Comparison of ENCODE assay signal across 11 cellular contexts in the genomic region with DNA sequence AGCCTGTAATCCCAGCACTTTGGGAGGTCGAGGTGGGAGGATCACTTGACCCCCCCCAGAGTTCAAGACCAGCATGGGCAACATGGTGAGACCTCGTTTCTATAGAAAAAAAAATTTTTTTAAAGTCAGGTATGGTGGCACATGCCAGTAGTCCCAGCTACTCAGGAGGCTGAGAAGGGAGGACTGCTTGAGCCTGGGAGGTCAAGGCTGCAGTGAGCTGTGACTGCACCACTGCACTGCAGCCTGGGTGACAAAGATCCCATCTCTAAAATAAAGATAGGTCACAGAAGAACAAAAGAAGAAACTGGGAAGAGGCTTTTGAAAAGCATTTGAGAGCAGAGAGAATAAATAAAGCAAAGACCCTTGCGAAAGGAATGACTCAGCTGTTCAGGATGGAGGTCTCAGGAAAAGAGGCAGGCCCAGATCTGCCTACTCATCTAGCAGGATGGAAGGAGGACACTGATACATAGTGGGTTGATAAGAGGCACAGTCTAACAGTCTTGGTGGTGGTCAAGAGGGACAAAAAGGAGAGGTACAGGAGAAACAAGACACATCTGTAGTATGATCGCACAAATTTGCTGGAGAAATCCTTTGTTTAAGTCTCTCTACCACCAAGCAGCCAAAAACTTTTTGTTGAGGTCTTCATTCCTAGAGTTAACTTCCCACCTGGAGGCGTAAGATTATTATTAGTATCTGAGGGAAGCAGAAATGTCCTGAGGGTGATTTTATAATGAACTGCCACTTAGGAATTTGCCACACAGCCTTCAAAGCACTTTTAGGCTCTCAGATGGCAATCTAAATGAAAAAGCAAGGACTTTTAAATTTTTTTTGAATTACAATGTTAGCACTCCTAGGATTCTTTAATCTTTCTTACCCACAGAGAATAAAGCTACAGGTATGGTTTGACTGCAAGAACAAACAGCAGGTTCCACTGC. TPM values are rescaled to one million over a fixed set of nuclear protein-coding genes. Genes with fewer than 3 reads are reported as not detected.
DNase-seq lines count a peak whose midpoint lies in the region; ATAC-seq and TF ChIP-seq lines count a peak whose summit lies in the region.
"Had no signal": no experiment of that assay in that cellular context is flagged by ENCODE, and none has a peak within 500 bp of the region (broad histone marks: within the 10 kb centered on the region; RNA-seq: fewer than 3 reads in every experiment).

No MANE protein-coding gene starts in this region.

- no peak overlapping the region for H3K9ac ChIP-seq in trophoblast cell (ENCODE audit: low read length)

- no peak overlapping the region for H3K4me2 ChIP-seq in trophoblast cell (ENCODE audit: low read length)

- no peak overlapping the region for H2BK5ac ChIP-seq in trophoblast cell (ENCODE audit: low read depth, low read length, poor library complexity)

- POLR2A ChIA-PET in activated CD8-positive, alpha-beta T cell treated with anti-CD3 and anti-CD28 coated beads, Interleukin-2, amount 10 ng/mL, durations not matched to agents 7 days and 5 days (lab: Charles Lee): no interaction called here
- POLR2A ChIA-PET in activated CD8-positive, alpha-beta T cell treated with anti-CD3 and anti-CD28 coated beads for 36 hours (lab: Charles Lee): interaction anchor here (0.8 to 0.9 kb wide), 2 partner anchors 16 to 23 kb away, joined by 3 to 4 read pairs; no protein-coding TSS in a partner anchor
- POLR2A ChIA-PET in RWPE1 (lab: Yijun Ruan, JAX; ENCODE audit: low non-redundant PET): no interaction called here

- H3K18ac ChIP-seq in trophoblast cell (ENCODE audit: low read length): no peak overlapping the region

- no peak for DNase-seq in activated CD8-positive, alpha-beta T cell treated with anti-CD3 and anti-CD28 coated beads, Interleukin-2, amount 10 ng/mL, durations not matched to agents 7 days and 5 days
- no peak for DNase-seq in activated CD8-positive, alpha-beta T cell treated with anti-CD3 and anti-CD28 coated beads for 36 hours
- no peak for DNase-seq in RWPE1 (ENCODE audit: low spot score)
- DNase-seq in endothelial cell (ENCODE audit: low spot score): no peak
- DNase-seq in trophoblast cell: peak; percentile 37 to 74
- no peak for DNase-seq in effector memory CD4-positive, alpha-beta T cell
- DNase-seq in ACHN: no peak
- no peak for DNase-seq in Right ventricle myocardium inferior (ENCODE audit: missing footprints)
- DNase-seq: nucleus accumbens, upper lobe of left lung had no signal

- no peaks in the 10 kb centered on the region for H3K27me3 Mint-ChIP-seq in activated CD8-positive, alpha-beta T cell treated with anti-CD3 and anti-CD28 coated beads, Interleukin-2, amount 10 ng/mL, durations not matched to agents 7 days and 5 days (ENCODE audit: low read depth)
- no peaks in the 10 kb centered on the region for H3K27me3 Mint-ChIP-seq in activated CD8-positive, alpha-beta T cell treated with anti-CD3 and anti-CD28 coated beads for 36 hours
- H3K27me3 Mint-ChIP-seq in endothelial cell (ENCODE audit: unreplicated experiment): peaks cover 2% of the 10 kb centered on the region

- H3K4me3 Mint-ChIP-seq in activated CD8-positive, alpha-beta T cell treated with anti-CD3 and anti-CD28 coated beads, Interleukin-2, amount 10 ng/mL, durations not matched to agents 7 days and 5 days: no peak overlapping the region
- H3K4me3 Mint-ChIP-seq in activated CD8-positive, alpha-beta T cell treated with anti-CD3 and anti-CD28 coated beads for 36 hours: no peak overlapping the region
- H3K4me3 Mint-ChIP-seq in endothelial cell (ENCODE audit: unreplicated experiment): peak overlapping the region; percentile 52
- H3K4me3 Mint-ChIP-seq: T-helper 1 cell treated with Interleukin-12 subunit alpha and Interleukin-12 subunit beta and Interleukin-4 antibody, amounts not matched to agents 30 μg/mL and 1 μg/mL, for 36 hours had no signal

- no peak overlapping the region for H3K4ac ChIP-seq in trophoblast cell (ENCODE audit: low read depth, low read length)

- H3K9me3 Mint-ChIP-seq in activated CD8-positive, alpha-beta T cell treated with anti-CD3 and anti-CD28 coated beads, Interleukin-2, amount 10 ng/mL, durations not matched to agents 7 days and 5 days (ENCODE audit: insufficient read depth): no peaks in the 10 kb centered on the region
- no peaks in the 10 kb centered on the region for H3K9me3 Mint-ChIP-seq in activated CD8-positive, alpha-beta T cell treated with anti-CD3 and anti-CD28 coated beads for 36 hours
- H3K9me3 Mint-ChIP-seq in endothelial cell (ENCODE audit: unreplicated experiment): no peaks in the 10 kb centered on the region
- H3K9me3 Mint-ChIP-seq: T-helper 1 cell treated with Interleukin-12 subunit alpha and Interleukin-12 subunit beta and Interleukin-4 antibody, amounts not matched to agents 30 μg/mL and 1 μg/mL, for 36 hours had no signal

- CTCF ChIA-PET in activated CD8-positive, alpha-beta T cell treated with anti-CD3 and anti-CD28 coated beads, Interleukin-2, amount 10 ng/mL, durations not matched to agents 7 days and 5 days (lab: Charles Lee): interaction anchor here (1.6 kb wide), 1 partner anchor 23 kb away, joined by 5 read pairs; no protein-coding TSS in a partner anchor
- CTCF ChIA-PET in activated CD8-positive, alpha-beta T cell treated with anti-CD3 and anti-CD28 coated beads for 36 hours (lab: Charles Lee): interaction anchor here (0.9 to 1.6 kb wide), 3 partner anchors 10 to 153 kb away, joined by 3 to 5 read pairs (median 3); no protein-coding TSS in a partner anchor
- CTCF ChIA-PET in RWPE1 (lab: Yijun Ruan, JAX): interaction anchor here (0.6 to 1.2 kb wide), 2 partner anchors 15 to 37 kb away, joined by 3 read pairs; a partner anchor contains a TSS

- H4K8ac ChIP-seq in trophoblast cell (ENCODE audit: low read depth, low read length): no peak overlapping the region

- peak overlapping the region; percentile 66 for H3K27ac Mint-ChIP-seq in activated CD8-positive, alpha-beta T cell treated with anti-CD3 and anti-CD28 coated beads, Interleukin-2, amount 10 ng/mL, durations not matched to agents 7 days and 5 days
- no peak overlapping the region for H3K27ac Mint-ChIP-seq in activated CD8-positive, alpha-beta T cell treated with anti-CD3 and anti-CD28 coated beads for 36 hours
- H3K27ac Mint-ChIP-seq in endothelial cell (ENCODE audit: unreplicated experiment): peak overlapping the region; percentile 15
- H3K27ac Mint-ChIP-seq: T-helper 1 cell treated with Interleukin-12 subunit alpha and Interleukin-12 subunit beta and Interleukin-4 antibody, amounts not matched to agents 30 μg/mL and 1 μg/mL, for 36 hours had no signal

- no CpG with 5 or more reads among the region's 5 CpGs for WGBS in trophoblast cell (ENCODE audit: extremely low coverage, insufficient coverage, insufficient read length)

- H3K36me3 Mint-ChIP-seq in activated CD8-positive, alpha-beta T cell treated with anti-CD3 and anti-CD28 coated beads, Interleukin-2, amount 10 ng/mL, durations not matched to agents 7 days and 5 days (ENCODE audit: low read depth): peaks cover 42% of the 10 kb centered on the region
- H3K36me3 Mint-ChIP-seq in activated CD8-positive, alpha-beta T cell treated with anti-CD3 and anti-CD28 coated beads for 36 hours (ENCODE audit: low read depth): peaks cover 47% of the 10 kb centered on the region
- H3K36me3 Mint-ChIP-seq in endothelial cell (ENCODE audit: low read depth, unreplicated experiment): peaks cover 37% of the 10 kb centered on the region

- H4K12ac ChIP-seq in trophoblast cell (ENCODE audit: low read depth, low read length): no peak overlapping the region

- H3K4me1 Mint-ChIP-seq in activated CD8-positive, alpha-beta T cell treated with anti-CD3 and anti-CD28 coated beads, Interleukin-2, amount 10 ng/mL, durations not matched to agents 7 days and 5 days (ENCODE audit: low read depth): peaks cover 21% of the 10 kb centered on the region
- H3K4me1 Mint-ChIP-seq in activated CD8-positive, alpha-beta T cell treated with anti-CD3 and anti-CD28 coated beads for 36 hours (ENCODE audit: low read depth): peaks cover 25% of the 10 kb centered on the region
- H3K4me1 Mint-ChIP-seq in endothelial cell (ENCODE audit: unreplicated experiment): peaks cover 6% of the 10 kb centered on the region

- H3K79me2 ChIP-seq in trophoblast cell (ENCODE audit: control insufficient read depth, insufficient read depth, low read length, poor library complexity): no peaks in the 10 kb centered on the region

- H3K9me3 ChIP-seq in trophoblast cell (ENCODE audit: insufficient read depth, low read depth, low read length): no peaks in the 10 kb centered on the region
- H3K9me3 ChIP-seq in effector memory CD4-positive, alpha-beta T cell (ENCODE audit: control insufficient read depth, low read length): no peaks in the 10 kb centered on the region
- H3K9me3 ChIP-seq: upper lobe of left lung had no signal

- H3K23ac ChIP-seq in trophoblast cell (ENCODE audit: low read length): no peak overlapping the region

- H2BK12ac ChIP-seq in trophoblast cell (ENCODE audit: low read length): no peak overlapping the region

- no peak for TF ChIP-seq CTCF in activated CD8-positive, alpha-beta T cell treated with anti-CD3 and anti-CD28 coated beads for 36 hours (IDR thresholded peaks at IDR 0.05)
- TF ChIP-seq CTCF in RWPE1 (conservative IDR thresholded peaks at IDR 0.05; ENCODE audit: low read depth) (no peak), endothelial cell (IDR thresholded peaks at IDR 0.05; ENCODE audit: unreplicated experiment) (no peak)

- H3K14ac ChIP-seq in trophoblast cell (ENCODE audit: low read length): no peak overlapping the region

- no peak overlapping the region for H4K91ac ChIP-seq in trophoblast cell (ENCODE audit: low read depth, low read length)

- peak overlapping the region; percentile 61 for H3K27ac ChIP-seq in RWPE1
- H3K27ac ChIP-seq in trophoblast cell (ENCODE audit: low read depth, low read length): no peak overlapping the region
- H3K27ac ChIP-seq in effector memory CD4-positive, alpha-beta T cell (ENCODE audit: insufficient read depth, low read length, poor library complexity, severe bottlenecking): no peak overlapping the region
- H3K27ac ChIP-seq: upper lobe of left lung had no signal

- in situ Hi-C loops in ACHN (cut with HindIII; ENCODE audit: low pct_ligation_motif_present, low pct_unique_long_range_greater_than_20kb, low sequenced_read_pairs): no loop called here

- H2BK120ac ChIP-seq in trophoblast cell (ENCODE audit: insufficient read depth, low read length, poor library complexity): no peak overlapping the region

- no peak overlapping the region for H3K4me3 ChIP-seq in trophoblast cell (ENCODE audit: low read depth, low read length)
- H3K4me3 ChIP-seq in effector memory CD4-positive, alpha-beta T cell (ENCODE audit: insufficient read depth, low read depth, low read length, poor library complexity, severe bottlenecking): no peak overlapping the region
- H3K4me3 ChIP-seq: upper lobe of left lung had no signal

- H3K4me1 ChIP-seq in trophoblast cell (ENCODE audit: control insufficient read depth in 1 of 2, insufficient read depth in 2 of 2, low read length in 2 of 2): peaks cover 0 to 7% of the 10 kb centered on the region in 2 experiments
- no peaks in the 10 kb centered on the region for H3K4me1 ChIP-seq in effector memory CD4-positive, alpha-beta T cell (ENCODE audit: control insufficient read depth, insufficient read depth, low read length, poor library complexity, severe bottlenecking)
- H3K4me1 ChIP-seq: upper lobe of left lung had no signal

- no peak overlapping the region for H2AFZ ChIP-seq in trophoblast cell (ENCODE audit: insufficient read depth, low read length, poor library complexity)

- no peak for ATAC-seq in activated CD8-positive, alpha-beta T cell treated with anti-CD3 and anti-CD28 coated beads, Interleukin-2, amount 10 ng/mL, durations not matched to agents 7 days and 5 days
- no peak for ATAC-seq in activated CD8-positive, alpha-beta T cell treated with anti-CD3 and anti-CD28 coated beads for 36 hours
- no peak for ATAC-seq in Right ventricle myocardium inferior

- peaks cover 11 to 19% of the 10 kb centered on the region in 2 experiments for H3K36me3 ChIP-seq in trophoblast cell (ENCODE audit: control insufficient read depth in 1 of 2, insufficient read depth in 2 of 2, low read length in 2 of 2)
- peaks cover 47% of the 10 kb centered on the region for H3K36me3 ChIP-seq in effector memory CD4-positive, alpha-beta T cell (ENCODE audit: control insufficient read depth, insufficient read depth, low read length)

- no peaks in the 10 kb centered on the region for H3K79me1 ChIP-seq in trophoblast cell (ENCODE audit: low read length)

- no peaks in the 10 kb centered on the region for H3K27me3 ChIP-seq in trophoblast cell (ENCODE audit: insufficient read depth, low read length)
- H3K27me3 ChIP-seq in effector memory CD4-positive, alpha-beta T cell (replicated peaks; ENCODE audit: control insufficient read depth, insufficient read depth, low read length, poor library complexity, severe bottlenecking): no peaks in the 10 kb centered on the region
- H3K27me3 ChIP-seq: upper lobe of left lung had no signal

- H2AK5ac ChIP-seq in trophoblast cell (ENCODE audit: low read length): peak overlapping the region; percentile 48

- intact Hi-C loops in activated CD8-positive, alpha-beta T cell treated with anti-CD3 and anti-CD28 coated beads for 36 hours (cut with micrococcal nuclease): no loop called here
- intact Hi-C loops in Right ventricle myocardium inferior (cut with DNase I): no loop called here

RNA-seq across cellular contexts. Expression of a gene that starts 17.6 kb away (rescaled TPM):
- total RNA-seq in activated CD8-positive, alpha-beta T cell treated with anti-CD3 and anti-CD28 coated beads, Interleukin-2, amount 10 ng/mL, durations not matched to agents 7 days and 5 days: 10 to 100 TPM; 19.3 to 20.0 TPM
- 10 to 100 TPM; 14.5 to 18.2 TPM for total RNA-seq in activated CD8-positive, alpha-beta T cell treated with anti-CD3 and anti-CD28 coated beads for 36 hours
- total RNA-seq in endothelial cell (ENCODE audit: unreplicated experiment) (39.4 TPM), Right ventricle myocardium inferior (24.8 TPM)
- 23.5 and 25.5 TPM in 2 replicates for polyA plus RNA-seq in trophoblast cell (2013)

RNA-seq across cellular contexts. Expression of a gene that starts 17.7 kb away (rescaled TPM):
- total RNA-seq in activated CD8-positive, alpha-beta T cell treated with anti-CD3 and anti-CD28 coated beads, Interleukin-2, amount 10 ng/mL, durations not matched to agents 7 days and 5 days: 10 to 100 TPM; 31.5 to 38.1 TPM
- 10 to 100 TPM; 24.7 to 26.0 TPM for total RNA-seq in activated CD8-positive, alpha-beta T cell treated with anti-CD3 and anti-CD28 coated beads for 36 hours
- total RNA-seq in endothelial cell (ENCODE audit: unreplicated experiment) (29.6 TPM), Right ventricle myocardium inferior (18.9 TPM)
- 17.6 and 18.4 TPM in 2 replicates for polyA plus RNA-seq in trophoblast cell (2013)

RNA-seq across cellular contexts. Expression of a gene that starts 37.0 kb away (rescaled TPM):
- 1 to 10 TPM; 1.7 to 2.9 TPM for total RNA-seq in activated CD8-positive, alpha-beta T cell treated with anti-CD3 and anti-CD28 coated beads, Interleukin-2, amount 10 ng/mL, durations not matched to agents 7 days and 5 days
- 1 to 10 TPM; 4.2 to 5.4 TPM for total RNA-seq in activated CD8-positive, alpha-beta T cell treated with anti-CD3 and anti-CD28 coated beads for 36 hours
- total RNA-seq in endothelial cell (ENCODE audit: unreplicated experiment) (5.2 TPM), Right ventricle myocardium inferior (0.43 TPM)
- polyA plus RNA-seq in trophoblast cell (2013): 6.4 and 6.6 TPM in 2 replicates

Comparison
In these comparisons a context has a peak if more than half of its experiments do, and no peak if none do; other contexts are left out.
1. DNase-seq: peak in trophoblast cell (2 of 2); none in activated CD8-positive, alpha-beta T cell treated with anti-CD3 and anti-CD28 coated beads, Interleukin-2, amount 10 ng/mL, durations not matched to agents 7 days and 5 days (single experiment), activated CD8-positive, alpha-beta T cell treated with anti-CD3 and anti-CD28 coated beads for 36 hours (single experiment), RWPE1 (single experiment), endothelial cell (single experiment), effector memory CD4-positive, alpha-beta T cell (0 of 3), ACHN (single experiment) and Right ventricle myocardium inferior (single experiment).